Comparison of ENCODE assay signal across 15 cellular contexts in the genomic region with DNA sequence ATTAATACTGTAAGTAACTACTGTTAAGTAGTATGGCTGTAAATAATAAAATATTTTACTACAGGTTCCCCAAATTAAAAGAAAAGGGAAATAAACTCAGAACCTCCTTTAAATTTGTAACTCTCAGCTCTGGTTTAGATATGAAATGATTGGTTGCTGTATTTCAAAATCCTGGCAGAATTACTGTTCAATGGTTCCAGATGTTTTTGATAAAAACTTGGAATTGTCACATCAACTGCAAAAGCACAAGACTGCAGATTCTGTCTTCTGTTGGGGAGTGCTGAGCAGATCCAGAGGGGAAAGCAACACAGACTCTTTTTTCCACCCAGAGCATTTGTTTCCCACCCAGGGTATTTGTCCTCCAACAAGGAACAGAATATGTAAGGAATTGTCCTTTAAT.
DNase-seq lines count a peak whose midpoint lies in the region; ATAC-seq, FAIRE-seq and TF ChIP-seq lines count a peak whose summit lies in the region.
"Had no signal": no experiment of that assay in that cellular context is flagged by ENCODE, and none has a peak within 500 bp of the region (broad histone marks: within the 10 kb centered on the region; RNA-seq: fewer than 3 reads in every experiment).

No MANE protein-coding gene starts in this region.

- no TSS peak for BruUV-seq in endothelial cell of umbilical vein (replicated peaks; lab: Mats Ljungman, UMichigan)
- no TSS peak for BruUV-seq in PC-3 (replicated peaks; lab: Mats Ljungman, UMichigan)

- CTCF ChIA-PET in activated CD8-positive, alpha-beta T cell treated with anti-CD3 and anti-CD28 coated beads for 36 hours (lab: Charles Lee) = interaction anchor here (0.7 to 3.7 kb wide), 11 partner anchors 9 to 128 kb away, joined by 3 to 19 read pairs (median 3); no protein-coding TSS in a partner anchor
- CTCF ChIA-PET in activated CD8-positive, alpha-beta T cell treated with anti-CD3 and anti-CD28 coated beads, Interleukin-2, amount 10 ng/mL, durations not matched to agents 7 days and 5 days (lab: Charles Lee) = interaction anchor here (0.6 to 1.4 kb wide), 20 partner anchors 8 to 326 kb away, joined by 3 to 6 read pairs (median 3); no protein-coding TSS in a partner anchor
- CTCF ChIA-PET in endothelial cell of umbilical vein (lab: Charles Lee) (interaction anchor here (1.0 to 2.6 kb wide), 6 partner anchors 9 to 131 kb away, joined by 3 to 8 read pairs (median 4); no protein-coding TSS in a partner anchor), PC-3 (lab: Charles Lee) (no interaction called here)

- H3K4me1 Mint-ChIP-seq in activated CD8-positive, alpha-beta T cell treated with anti-CD3 and anti-CD28 coated beads for 36 hours (ENCODE audit: low read depth) = peaks cover 30% of the 10 kb centered on the region
- peaks cover 13% of the 10 kb centered on the region for H3K4me1 Mint-ChIP-seq in activated CD8-positive, alpha-beta T cell treated with anti-CD3 and anti-CD28 coated beads, Interleukin-2, amount 10 ng/mL, durations not matched to agents 7 days and 5 days (ENCODE audit: low read depth)
- H3K4me1 Mint-ChIP-seq in naive thymus-derived CD8-positive, alpha-beta T cell = peaks cover 9 to 16% (median 11%) of the 10 kb centered on the region in 4 donors

- H3K4me1 ChIP-seq in endothelial cell of umbilical vein (ENCODE audit: control insufficient read depth, extremely low read depth, insufficient read depth, low read length) (peaks cover 42% of the 10 kb centered on the region), lower lobe of right lung (peaks cover 72% of the 10 kb centered on the region), upper lobe of left lung (peaks cover 60 to 82% (median 73%) of the 10 kb centered on the region in 4 donors), PC-3 (ENCODE audit: insufficient read depth, low read length) (no peaks in the 10 kb centered on the region)

- FAIRE-seq in endothelial cell of umbilical vein (lab: Jason Lieb, UNC) = no peak
- FAIRE-seq: GM12878 had no signal

- no peaks in the 10 kb centered on the region for H3K9me1 ChIP-seq in endothelial cell of umbilical vein (replicated peaks; ENCODE audit: control insufficient read depth, extremely low read depth, insufficient read depth, low read length)

- no peak overlapping the region for H3K4me3 Mint-ChIP-seq in activated CD8-positive, alpha-beta T cell treated with anti-CD3 and anti-CD28 coated beads for 36 hours
- H3K4me3 Mint-ChIP-seq in activated CD8-positive, alpha-beta T cell treated with anti-CD3 and anti-CD28 coated beads, Interleukin-2, amount 10 ng/mL, durations not matched to agents 7 days and 5 days = no peak overlapping the region
- H3K4me3 Mint-ChIP-seq in naive thymus-derived CD8-positive, alpha-beta T cell = no peak overlapping the region
- H3K4me3 Mint-ChIP-seq: IgD-negative memory B cell had no signal

- TF ChIP-seq CTCF in activated CD8-positive, alpha-beta T cell treated with anti-CD3 and anti-CD28 coated beads for 36 hours (IDR thresholded peaks at IDR 0.05) = no peak
- TF ChIP-seq CTCF in endothelial cell of umbilical vein (IDR thresholded peaks at IDR 0.05; ENCODE audit: extremely low read depth in 1 of 2, insufficient read depth in 1 of 2, low read depth in 1 of 2, low read length in 2 of 2) (no peak), lower lobe of right lung (IDR thresholded peaks at IDR 0.05) (no peak), upper lobe of left lung (IDR thresholded peaks at IDR 0.05) (no peak), PC-3 (conservative IDR thresholded peaks at IDR 0.05; ENCODE audit: low read depth, low read length) (no peak)

- H3K36me3 ChIP-seq in endothelial cell of umbilical vein (ENCODE audit: control insufficient read depth in 2 of 2, extremely low read depth in 1 of 2, insufficient read depth in 2 of 2, low read length in 2 of 2) (no peaks in the 10 kb centered on the region), lower lobe of right lung (peaks cover 3% of the 10 kb centered on the region), upper lobe of left lung (peaks cover 0 to 3% (median 0%) of the 10 kb centered on the region in 4 donors), PC-3 (ENCODE audit: low read depth, low read length) (no peaks in the 10 kb centered on the region)

- H3K27ac Mint-ChIP-seq in activated CD8-positive, alpha-beta T cell treated with anti-CD3 and anti-CD28 coated beads for 36 hours = peak overlapping the region; percentile 31
- H3K27ac Mint-ChIP-seq in activated CD8-positive, alpha-beta T cell treated with anti-CD3 and anti-CD28 coated beads, Interleukin-2, amount 10 ng/mL, durations not matched to agents 7 days and 5 days = no peak overlapping the region
- H3K27ac Mint-ChIP-seq in naive thymus-derived CD8-positive, alpha-beta T cell = peak overlapping the region in 3 of 10 donors; percentile 19 to 74 (median 58)

- H3K27me3 ChIP-seq in endothelial cell of umbilical vein (ENCODE audit: control insufficient read depth in 2 of 2, insufficient read depth in 2 of 2, low read length in 2 of 2) = no peaks in the 10 kb centered on the region
- no peaks in the 10 kb centered on the region for H3K27me3 ChIP-seq in lower lobe of right lung (ENCODE audit: low read depth)
- no peaks in the 10 kb centered on the region for H3K27me3 ChIP-seq in upper lobe of left lung
- H3K27me3 ChIP-seq in PC-3 (ENCODE audit: low read length) = no peaks in the 10 kb centered on the region

- TF ChIP-seq POLR2A in endothelial cell of umbilical vein (IDR thresholded peaks at IDR 0.05; ENCODE audit: low read depth, low read length) = no peak
- no peak for TF ChIP-seq POLR2A in upper lobe of left lung (IDR thresholded peaks at IDR 0.05)

- POLR2A ChIA-PET in activated CD8-positive, alpha-beta T cell treated with anti-CD3 and anti-CD28 coated beads for 36 hours (lab: Charles Lee) = interaction anchor here (0.7 to 1.4 kb wide), 5 partner anchors 9 to 74 kb away, joined by 3 to 4 read pairs (median 3); no protein-coding TSS in a partner anchor
- POLR2A ChIA-PET in activated CD8-positive, alpha-beta T cell treated with anti-CD3 and anti-CD28 coated beads, Interleukin-2, amount 10 ng/mL, durations not matched to agents 7 days and 5 days (lab: Charles Lee) = no interaction called here
- POLR2A ChIA-PET in endothelial cell of umbilical vein (lab: Charles Lee) = no interaction called here
- POLR2A ChIA-PET in PC-3 (lab: Charles Lee; ENCODE audit: unreplicated experiment) = no interaction called here
- POLR2A ChIA-PET in naive thymus-derived CD8-positive, alpha-beta T cell (lab: Charles Lee) = interaction anchor here (0.6 to 1.2 kb wide), 2 partner anchors 11 to 324 kb away, joined by 3 to 4 read pairs; no protein-coding TSS in a partner anchor

- H4K20me1 ChIP-seq in endothelial cell of umbilical vein (replicated peaks; ENCODE audit: control insufficient read depth, extremely low read depth, insufficient read depth, low read length) = no peaks in the 10 kb centered on the region
- H4K20me1 ChIP-seq in PC-3 (ENCODE audit: low read length) = no peaks in the 10 kb centered on the region

- no peak for DNase-seq in activated CD8-positive, alpha-beta T cell treated with anti-CD3 and anti-CD28 coated beads for 36 hours
- DNase-seq in activated CD8-positive, alpha-beta T cell treated with anti-CD3 and anti-CD28 coated beads, Interleukin-2, amount 10 ng/mL, durations not matched to agents 7 days and 5 days = no peak
- DNase-seq in endothelial cell of umbilical vein (ENCODE audit: low read depth, low spot score) = peak; percentile 57
- no peak for DNase-seq in lower lobe of right lung
- DNase-seq in upper lobe of left lung = no peak
- no peak for DNase-seq in SIG-M5 (lab: John Stamatoyannopoulos, UW)
- no peak for DNase-seq in PC-3
- DNase-seq in naive thymus-derived CD8-positive, alpha-beta T cell = no peak
- DNase-seq: 8988T; activated CD4-positive, alpha-beta T cell treated with anti-CD3 and anti-CD28 coated beads for 1 hour; DMS153; stimulated activated CD4-positive, alpha-beta T cell treated with anti-CD3 and anti-CD28 coated beads, Interleukin-4, amount 100 ng/mL, for 1 hour; stimulated activated naive CD8-positive, alpha-beta T cell treated with anti-CD3 and anti-CD28 coated beads, Interleukin-15, Interleukin-2, amounts not matched to agents 100 U/mL and 50 U/mL, for 24 hours had no signal

- no peaks in the 10 kb centered on the region for H3F3A ChIP-seq in PC-3 (ENCODE audit: low read length, unreplicated experiment)

- intact Hi-C loops in activated CD8-positive, alpha-beta T cell treated with anti-CD3 and anti-CD28 coated beads for 36 hours (cut with micrococcal nuclease) = loop anchor here (5.0 kb wide), 1 partner anchor 91 kb away; no protein-coding TSS in a partner anchor
- intact Hi-C loops in endothelial cell of umbilical vein (cut with micrococcal nuclease) (loop anchor here (1.0 to 5.0 kb wide), 4 partner anchors 8 to 226 kb away; no protein-coding TSS in a partner anchor), lower lobe of right lung (cut with DNase I) (no loop called here), PC-3 (cut with micrococcal nuclease) (no loop called here)

- H3K27ac ChIP-seq in endothelial cell of umbilical vein (ENCODE audit: insufficient read depth, low read depth, low read length) = no peak overlapping the region
- peak overlapping the region; percentile 80 for H3K27ac ChIP-seq in lower lobe of right lung
- H3K27ac ChIP-seq in upper lobe of left lung = peak overlapping the region in 3 of 4 donors; percentile 31 to 90 (median 82)
- H3K27ac ChIP-seq in PC-3 (ENCODE audit: low read length) = no peak overlapping the region

- dilution Hi-C loops in endothelial cell of umbilical vein (cut with MboI; ENCODE audit: extremely low pct_ligation_motif_present, low sequenced_read_pairs) = no loop called here

- H3K9me2 ChIP-seq in PC-3 (replicated peaks; ENCODE audit: low read length) = no peaks in the 10 kb centered on the region

- no peak overlapping the region for H3K4me2 ChIP-seq in endothelial cell of umbilical vein (ENCODE audit: insufficient read depth, low read length)
- no peak overlapping the region for H3K4me2 ChIP-seq in PC-3 (ENCODE audit: low read length)

- H3K27me3 Mint-ChIP-seq in activated CD8-positive, alpha-beta T cell treated with anti-CD3 and anti-CD28 coated beads for 36 hours = no peaks in the 10 kb centered on the region
- no peaks in the 10 kb centered on the region for H3K27me3 Mint-ChIP-seq in activated CD8-positive, alpha-beta T cell treated with anti-CD3 and anti-CD28 coated beads, Interleukin-2, amount 10 ng/mL, durations not matched to agents 7 days and 5 days (ENCODE audit: low read depth)
- H3K27me3 Mint-ChIP-seq in naive thymus-derived CD8-positive, alpha-beta T cell = no peaks in the 10 kb centered on the region
- H3K27me3 Mint-ChIP-seq: IgD-negative memory B cell had no signal

- H3K9me3 ChIP-seq in endothelial cell of umbilical vein (replicated peaks; ENCODE audit: control insufficient read depth, insufficient read depth, low read length) = no peaks in the 10 kb centered on the region
- no peaks in the 10 kb centered on the region for H3K9me3 ChIP-seq in lower lobe of right lung
- H3K9me3 ChIP-seq in upper lobe of left lung = no peaks in the 10 kb centered on the region
- H3K9me3 ChIP-seq in PC-3 (ENCODE audit: low read length) = no peaks in the 10 kb centered on the region

- ATAC-seq in activated CD8-positive, alpha-beta T cell treated with anti-CD3 and anti-CD28 coated beads for 36 hours = no peak
- ATAC-seq in activated CD8-positive, alpha-beta T cell treated with anti-CD3 and anti-CD28 coated beads, Interleukin-2, amount 10 ng/mL, durations not matched to agents 7 days and 5 days = no peak
- ATAC-seq in lower lobe of right lung (no peak), upper lobe of left lung (ENCODE audit: low FRiP score in 2 of 2) (peak in 1 of 2 donors; percentile 47), PC-3 (no peak)
- ATAC-seq in naive thymus-derived CD8-positive, alpha-beta T cell = no peak

- H3K9me3 Mint-ChIP-seq in activated CD8-positive, alpha-beta T cell treated with anti-CD3 and anti-CD28 coated beads for 36 hours = no peaks in the 10 kb centered on the region
- no peaks in the 10 kb centered on the region for H3K9me3 Mint-ChIP-seq in activated CD8-positive, alpha-beta T cell treated with anti-CD3 and anti-CD28 coated beads, Interleukin-2, amount 10 ng/mL, durations not matched to agents 7 days and 5 days (ENCODE audit: insufficient read depth)
- H3K9me3 Mint-ChIP-seq in naive thymus-derived CD8-positive, alpha-beta T cell = no peaks in the 10 kb centered on the region
- H3K9me3 Mint-ChIP-seq: IgD-negative memory B cell had no signal

- TF ChIP-seq EP300 in upper lobe of left lung (IDR thresholded peaks at IDR 0.05) = no peak

- H3K79me2 ChIP-seq in endothelial cell of umbilical vein (ENCODE audit: control insufficient read depth, insufficient read depth, low read length) (peaks cover 9% of the 10 kb centered on the region), PC-3 (ENCODE audit: low read length) (no peaks in the 10 kb centered on the region)

- H3K36me3 Mint-ChIP-seq in activated CD8-positive, alpha-beta T cell treated with anti-CD3 and anti-CD28 coated beads for 36 hours (ENCODE audit: low read depth) = peaks cover 4% of the 10 kb centered on the region
- peaks cover 4% of the 10 kb centered on the region for H3K36me3 Mint-ChIP-seq in activated CD8-positive, alpha-beta T cell treated with anti-CD3 and anti-CD28 coated beads, Interleukin-2, amount 10 ng/mL, durations not matched to agents 7 days and 5 days (ENCODE audit: low read depth)
- peaks cover 0 to 11% (median 4%) of the 10 kb centered on the region in 3 donors for H3K36me3 Mint-ChIP-seq in naive thymus-derived CD8-positive, alpha-beta T cell
- H3K36me3 Mint-ChIP-seq: IgD-negative memory B cell had no signal

- H3K9ac ChIP-seq in endothelial cell of umbilical vein (replicated peaks; ENCODE audit: extremely low read depth, insufficient read depth, low read length) = no peak overlapping the region
- no peak overlapping the region for H3K9ac ChIP-seq in PC-3 (ENCODE audit: low read length)

- no peak overlapping the region for H3K4me3 ChIP-seq in endothelial cell of umbilical vein (replicated peaks in 1 of 3; ENCODE audit: insufficient read depth in 1 of 3, low read depth in 1 of 3, low read length in 3 of 3)
- H3K4me3 ChIP-seq in lower lobe of right lung = no peak overlapping the region
- H3K4me3 ChIP-seq in upper lobe of left lung = no peak overlapping the region
- no peak overlapping the region for H3K4me3 ChIP-seq in PC-3 (ENCODE audit: low read length)
- H3K4me3 ChIP-seq: GM12878 had no signal

- H2AFZ ChIP-seq in endothelial cell of umbilical vein (ENCODE audit: low read depth, low read length) (no peak overlapping the region), PC-3 (ENCODE audit: low read length) (no peak overlapping the region)

Comparison
In these comparisons a context has a peak if more than half of its experiments do, and no peak if none do; other contexts are left out.
1. POLR2A ChIA-PET loops: an anchor here in activated CD8-positive, alpha-beta T cell treated with anti-CD3 and anti-CD28 coated beads for 36 hours (0.7 to 1.4 kb wide) and naive thymus-derived CD8-positive, alpha-beta T cell (0.6 to 1.2 kb wide); none called in activated CD8-positive, alpha-beta T cell treated with anti-CD3 and anti-CD28 coated beads, Interleukin-2, amount 10 ng/mL, durations not matched to agents 7 days and 5 days, endothelial cell of umbilical vein and PC-3.
2. H3K27ac ChIP-seq: peak in lower lobe of right lung (single experiment) and upper lobe of left lung (3 of 4); none in endothelial cell of umbilical vein (single experiment) and PC-3 (single experiment).
3. intact Hi-C loops: an anchor here in activated CD8-positive, alpha-beta T cell treated with anti-CD3 and anti-CD28 coated beads for 36 hours (5.0 kb wide) and endothelial cell of umbilical vein (1.0 to 5.0 kb wide); none called in lower lobe of right lung and PC-3.